Comparison of ENCODE assay signal across 14 cellular contexts in the genomic region with DNA sequence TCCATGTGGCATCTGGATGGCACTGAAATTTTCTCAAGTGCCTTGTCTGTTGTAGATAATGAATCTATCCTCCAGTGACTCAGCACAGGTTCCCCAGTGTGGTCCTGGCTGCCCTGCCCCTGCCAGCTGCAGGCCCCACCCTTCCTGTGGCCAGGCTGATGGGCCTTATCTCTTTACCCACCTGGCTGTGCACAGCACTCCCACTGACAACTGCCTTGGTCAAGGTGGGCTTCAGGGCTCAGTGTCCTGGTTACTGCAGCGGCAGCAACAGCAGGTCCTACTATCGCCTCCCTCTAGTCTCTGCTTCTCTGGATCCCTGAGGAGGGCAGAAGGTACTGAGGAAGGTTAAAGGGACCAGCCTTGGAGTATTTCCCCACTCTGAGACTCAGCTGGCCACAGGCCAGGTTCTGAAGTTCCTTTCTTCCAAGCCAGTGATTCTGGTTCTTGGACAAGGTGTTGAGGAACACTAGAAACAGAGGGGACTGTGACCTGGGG. TPM values are rescaled to one million over a fixed set of nuclear protein-coding genes. Genes with fewer than 3 reads are reported as not detected.
DNase-seq lines count a peak whose midpoint lies in the region; ATAC-seq and TF ChIP-seq lines count a peak whose summit lies in the region.
"Had no signal": no experiment of that assay in that cellular context is flagged by ENCODE, and none has a peak within 500 bp of the region (broad histone marks: within the 10 kb centered on the region; RNA-seq: fewer than 3 reads in every experiment).

No MANE protein-coding gene starts in this region.

- H3K27ac ChIP-seq in C4-2B: peak overlapping the region; percentile 1; the same call in 1 of the 2 replicates

- H3K9me2 ChIP-seq in Loucy (replicated peaks; ENCODE audit: low read depth, low read length): no peaks in the 10 kb centered on the region

- no peaks in the 10 kb centered on the region for H3K9me3 Mint-ChIP-seq in activated T-helper 1 cell treated with anti-CD3 and anti-CD28 coated beads, Interleukin-12 subunit alpha, Interleukin-12 subunit beta, Interleukin-2, Interleukin-4 antibody, amounts not matched to agents 30 ng/mL and 10 ng/mL and 1 ng/mL, durations not matched to agents 14 hours and 24 hours and 36 hours
- H3K9me3 Mint-ChIP-seq: CD14-positive monocyte had no signal

- no peak for ATAC-seq in HG03520 (IDR thresholded peaks at IDR 0.05; ENCODE audit: unreplicated experiment)
- ATAC-seq: SK-N-SH treated with all-trans-retinoic acid at 6 μM for 48 hours had no signal

- H3K79me2 ChIP-seq in Loucy (ENCODE audit: insufficient read depth, low read length): peaks cover 62% of the 10 kb centered on the region

- H3F3A ChIP-seq in Loucy (ENCODE audit: low read depth): peaks cover 26% of the 10 kb centered on the region

- peak; percentile 49 for DNase-seq in A172 (ENCODE audit: low spot score)
- no peak for DNase-seq in activated T-helper 1 cell treated with anti-CD3 and anti-CD28 coated beads, Interleukin-12 subunit alpha, Interleukin-12 subunit beta, Interleukin-2, Interleukin-4 antibody, amounts not matched to agents 30 ng/mL and 10 ng/mL and 1 ng/mL, durations not matched to agents 14 hours and 24 hours and 36 hours (ENCODE audit: low spot score)
- DNase-seq in NCI-H345 treated with DMSO at 0.1 percent for 48 hours (lab: John Stamatoyannopoulos, UW; ENCODE audit: unreplicated experiment): no peak
- no peak for DNase-seq in NCI-H1105 treated with DMSO at 0.1 percent for 48 hours (lab: John Stamatoyannopoulos, UW)
- no peak for DNase-seq in NCI-H510A treated with DMSO at 0.1 percent for 48 hours (lab: John Stamatoyannopoulos, UW)
- DNase-seq: activated T-cell treated with anti-CD3 and anti-CD28 coated beads for 4 hours; MM.1S; NCI-H2171 treated with DMSO at 0.1 percent for 48 hours; stimulated activated CD4-positive, alpha-beta T cell treated with anti-CD3 and anti-CD28 coated beads, Interleukin-15, amount 100 ng/mL, for 24 hours had no signal

- H3K36me3 Mint-ChIP-seq in activated T-helper 1 cell treated with anti-CD3 and anti-CD28 coated beads, Interleukin-12 subunit alpha, Interleukin-12 subunit beta, Interleukin-2, Interleukin-4 antibody, amounts not matched to agents 30 ng/mL and 10 ng/mL and 1 ng/mL, durations not matched to agents 14 hours and 24 hours and 36 hours (ENCODE audit: low read depth): peaks cover 19% of the 10 kb centered on the region

- no peaks in the 10 kb centered on the region for H3K27me3 ChIP-seq in Loucy (ENCODE audit: insufficient read depth, low read length, poor library complexity, severe bottlenecking)

- peak overlapping the region; percentile 82 for H3K4me2 ChIP-seq in Loucy (ENCODE audit: low read depth, low read length, poor library complexity, severe bottlenecking)

- no peak overlapping the region for H3K27ac Mint-ChIP-seq in activated T-helper 1 cell treated with anti-CD3 and anti-CD28 coated beads, Interleukin-12 subunit alpha, Interleukin-12 subunit beta, Interleukin-2, Interleukin-4 antibody, amounts not matched to agents 30 ng/mL and 10 ng/mL and 1 ng/mL, durations not matched to agents 14 hours and 24 hours and 36 hours

- TF ChIP-seq CTCF in C4-2B (conservative IDR thresholded peaks at IDR 0.05): no peak
- TF ChIP-seq CTCF in Loucy (conservative IDR thresholded peaks at IDR 0.05; ENCODE audit: low read length): no peak

- no peaks in the 10 kb centered on the region for H3K9me3 ChIP-seq in Loucy (ENCODE audit: insufficient read depth, low read depth, low read length)

- peaks cover 17% of the 10 kb centered on the region for H4K20me1 ChIP-seq in Loucy (ENCODE audit: insufficient read depth, low read length, poor library complexity, severe bottlenecking)

- intact Hi-C loops in activated T-helper 1 cell treated with anti-CD3 and anti-CD28 coated beads, Interleukin-12 subunit alpha, Interleukin-12 subunit beta, Interleukin-2, Interleukin-4 antibody, amounts not matched to agents 30 ng/mL and 10 ng/mL and 1 ng/mL, durations not matched to agents 14 hours and 24 hours and 36 hours (cut with micrococcal nuclease): no loop called here

- peaks cover 77% of the 10 kb centered on the region for H3K4me1 ChIP-seq in Loucy (ENCODE audit: insufficient read depth, low read length, poor library complexity, severe bottlenecking)

- H3K36me3 ChIP-seq in Loucy (ENCODE audit: insufficient read depth, low read length): peaks cover 9% of the 10 kb centered on the region; the same call in 1 of the 2 replicates

- peak overlapping the region; percentile 61 for H3K9ac ChIP-seq in Loucy (ENCODE audit: low read depth, low read length, poor library complexity, severe bottlenecking)

- no peak overlapping the region for H2AFZ ChIP-seq in Loucy (ENCODE audit: low read length)

- peak overlapping the region; percentile 73 for H3K4me3 Mint-ChIP-seq in activated T-helper 1 cell treated with anti-CD3 and anti-CD28 coated beads, Interleukin-12 subunit alpha, Interleukin-12 subunit beta, Interleukin-2, Interleukin-4 antibody, amounts not matched to agents 30 ng/mL and 10 ng/mL and 1 ng/mL, durations not matched to agents 14 hours and 24 hours and 36 hours
- H3K4me3 Mint-ChIP-seq: CD14-positive monocyte had no signal

- H3K27me3 Mint-ChIP-seq in activated T-helper 1 cell treated with anti-CD3 and anti-CD28 coated beads, Interleukin-12 subunit alpha, Interleukin-12 subunit beta, Interleukin-2, Interleukin-4 antibody, amounts not matched to agents 30 ng/mL and 10 ng/mL and 1 ng/mL, durations not matched to agents 14 hours and 24 hours and 36 hours (ENCODE audit: insufficient read depth): no peaks in the 10 kb centered on the region

- H3K4me1 Mint-ChIP-seq in activated T-helper 1 cell treated with anti-CD3 and anti-CD28 coated beads, Interleukin-12 subunit alpha, Interleukin-12 subunit beta, Interleukin-2, Interleukin-4 antibody, amounts not matched to agents 30 ng/mL and 10 ng/mL and 1 ng/mL, durations not matched to agents 14 hours and 24 hours and 36 hours (ENCODE audit: low read depth): peaks cover 59% of the 10 kb centered on the region

- peak overlapping the region; percentile 44 for H3K4me3 ChIP-seq in Loucy (ENCODE audit: low read length, poor library complexity, severe bottlenecking)

RNA-seq across cellular contexts. Expression of a gene that starts 3.1 kb away (rescaled TPM):
- 2.7 and 6.6 TPM in 2 replicates for total RNA-seq in A172 (2014; rRNA removed; shearing (Covaris generic))
- total RNA-seq in activated T-helper 1 cell treated with anti-CD3 and anti-CD28 coated beads, Interleukin-12 subunit alpha, Interleukin-12 subunit beta, Interleukin-2, Interleukin-4 antibody, amounts not matched to agents 30 ng/mL and 10 ng/mL and 1 ng/mL, durations not matched to agents 14 hours and 24 hours and 36 hours: 55.0 and 55.6 TPM in 2 replicates

RNA-seq across cellular contexts. Expression of a gene that starts 13.9 kb away (rescaled TPM):
- total RNA-seq in A172 (2014; rRNA removed; shearing (Covaris generic)): 9.8 and 10.5 TPM in 2 replicates
- 81.8 and 84.4 TPM in 2 replicates for total RNA-seq in activated T-helper 1 cell treated with anti-CD3 and anti-CD28 coated beads, Interleukin-12 subunit alpha, Interleukin-12 subunit beta, Interleukin-2, Interleukin-4 antibody, amounts not matched to agents 30 ng/mL and 10 ng/mL and 1 ng/mL, durations not matched to agents 14 hours and 24 hours and 36 hours

RNA-seq across cellular contexts. Expression of a gene that starts 19.4 kb away (rescaled TPM):
- 4.7 and 7.2 TPM in 2 replicates for total RNA-seq in A172 (2014; rRNA removed; shearing (Covaris generic))
- total RNA-seq in activated T-helper 1 cell treated with anti-CD3 and anti-CD28 coated beads, Interleukin-12 subunit alpha, Interleukin-12 subunit beta, Interleukin-2, Interleukin-4 antibody, amounts not matched to agents 30 ng/mL and 10 ng/mL and 1 ng/mL, durations not matched to agents 14 hours and 24 hours and 36 hours: 35.7 and 38.2 TPM in 2 replicates

RNA-seq across cellular contexts. Expression of a gene that starts 20.2 kb away (rescaled TPM):
- total RNA-seq in A172 (2014; rRNA removed; shearing (Covaris generic)): 13.5 and 16.5 TPM in 2 replicates
- total RNA-seq in activated T-helper 1 cell treated with anti-CD3 and anti-CD28 coated beads, Interleukin-12 subunit alpha, Interleukin-12 subunit beta, Interleukin-2, Interleukin-4 antibody, amounts not matched to agents 30 ng/mL and 10 ng/mL and 1 ng/mL, durations not matched to agents 14 hours and 24 hours and 36 hours: 23.5 and 24.0 TPM in 2 replicates

RNA-seq across cellular contexts. Expression of a gene that starts 30.8 kb away (rescaled TPM):
- 112 and 125 TPM in 2 replicates for total RNA-seq in A172 (2014; rRNA removed; shearing (Covaris generic))
- total RNA-seq in activated T-helper 1 cell treated with anti-CD3 and anti-CD28 coated beads, Interleukin-12 subunit alpha, Interleukin-12 subunit beta, Interleukin-2, Interleukin-4 antibody, amounts not matched to agents 30 ng/mL and 10 ng/mL and 1 ng/mL, durations not matched to agents 14 hours and 24 hours and 36 hours: 216 and 219 TPM in 2 replicates
